In genomic region chr11:34654491-34655334, GRCh38 we compare ENCODE assay signal across 8 cellular contexts. TPM values are rescaled to one million over a fixed set of nuclear protein-coding genes. Genes with fewer than 3 reads are reported as not detected.
DNase-seq lines count a peak whose midpoint lies in the region; ATAC-seq and TF ChIP-seq lines count a peak whose summit lies in the region.

No MANE protein-coding gene starts in this region.

- peaks cover 40% of the 10 kb centered on the region for H3K4me1 Mint-ChIP-seq in progenitor cell of endocrine pancreas (ENCODE audit: low read depth)
- H3K4me1 Mint-ChIP-seq in activated T-cell treated with anti-CD3 and anti-CD28 coated beads, Interleukin-2, amount 50 U/mL, for 4 hours (ENCODE audit: low read depth), result peaks cover 33% of the 10 kb centered on the region

- peak overlapping the region; percentile 87 for H3K27ac Mint-ChIP-seq in progenitor cell of endocrine pancreas

- H3K4me3 Mint-ChIP-seq in progenitor cell of endocrine pancreas (ENCODE audit: low read depth), result no peak overlapping the region
- H3K4me3 Mint-ChIP-seq in activated T-cell treated with anti-CD3 and anti-CD28 coated beads, Interleukin-2, amount 50 U/mL, for 4 hours, result no peak overlapping the region

- no peaks in the 10 kb centered on the region for H3K27me3 Mint-ChIP-seq in progenitor cell of endocrine pancreas
- peaks cover 50% of the 10 kb centered on the region for H3K27me3 Mint-ChIP-seq in activated T-cell treated with anti-CD3 and anti-CD28 coated beads, Interleukin-2, amount 50 U/mL, for 4 hours (ENCODE audit: low read depth)

- TF ChIP-seq CTCF in progenitor cell of endocrine pancreas (IDR thresholded peaks at IDR 0.05; ENCODE audit: unreplicated experiment), result no peak

- DNase-seq in ELR (ENCODE audit: low read depth), result peak; percentile 81
- DNase-seq in NCI-H748 treated with DMSO at 0.1 percent for 48 hours (lab: John Stamatoyannopoulos, UW), result peak; percentile 19
- peak; percentile 90 for DNase-seq in fibroblast of gingiva (ENCODE audit: low read depth)
- no peak for DNase-seq in progenitor cell of endocrine pancreas (ENCODE audit: low spot score, unreplicated experiment)
- DNase-seq in activated T-cell treated with anti-CD3 and anti-CD28 coated beads, Interleukin-2, amount 50 U/mL, for 4 hours, result no peak
- DNase-seq in T-helper 1 cell, result no peak

- no peak for ATAC-seq in HG03095 (IDR thresholded peaks at IDR 0.05; ENCODE audit: unreplicated experiment)
- ATAC-seq in activated T-cell treated with anti-CD3 and anti-CD28 coated beads, Interleukin-2, amount 50 U/mL, for 4 hours, result no peak
- ATAC-seq in HG03571 (IDR thresholded peaks at IDR 0.05; ENCODE audit: unreplicated experiment), result no peak

- H3K9me3 Mint-ChIP-seq in progenitor cell of endocrine pancreas (ENCODE audit: low read depth), result peaks cover 3% of the 10 kb centered on the region
- no peaks in the 10 kb centered on the region for H3K9me3 Mint-ChIP-seq in activated T-cell treated with anti-CD3 and anti-CD28 coated beads, Interleukin-2, amount 50 U/mL, for 4 hours

- H3K36me3 Mint-ChIP-seq in progenitor cell of endocrine pancreas (ENCODE audit: insufficient read depth), result peaks cover 25% of the 10 kb centered on the region
- no peaks in the 10 kb centered on the region for H3K36me3 Mint-ChIP-seq in activated T-cell treated with anti-CD3 and anti-CD28 coated beads, Interleukin-2, amount 50 U/mL, for 4 hours (ENCODE audit: insufficient read depth)

RNA-seq across cellular contexts. Expression of gene EHF, which starts 33.8 kb away (rescaled TPM):
- total RNA-seq in progenitor cell of endocrine pancreas, result 17.9 and 18.6 TPM in 2 replicates
- under 1 TPM; 0.16 to 0.40 (median 0.37) TPM for total RNA-seq in activated T-cell treated with anti-CD3 and anti-CD28 coated beads, Interleukin-2, amount 50 U/mL, for 4 hours

Comparison
In these comparisons a context has a peak if more than half of its experiments do, and no peak if none do; other contexts are left out.
1. DNase-seq: peak in ELR (single experiment), NCI-H748 treated with DMSO at 0.1 percent for 48 hours (single experiment) and fibroblast of gingiva (single experiment); none in progenitor cell of endocrine pancreas (single experiment), activated T-cell treated with anti-CD3 and anti-CD28 coated beads, Interleukin-2, amount 50 U/mL, for 4 hours (single experiment) and T-helper 1 cell (0 of 5).
2. RNA of gene EHF, which starts 33.8 kb away (total RNA-seq): 17.9 to 18.6 TPM in progenitor cell of endocrine pancreas; 0.16 to 0.40 TPM in activated T-cell treated with anti-CD3 and anti-CD28 coated beads, Interleukin-2, amount 50 U/mL, for 4 hours; every median in the first group is over 10 times any median in the second.